In the genomic region with DNA sequence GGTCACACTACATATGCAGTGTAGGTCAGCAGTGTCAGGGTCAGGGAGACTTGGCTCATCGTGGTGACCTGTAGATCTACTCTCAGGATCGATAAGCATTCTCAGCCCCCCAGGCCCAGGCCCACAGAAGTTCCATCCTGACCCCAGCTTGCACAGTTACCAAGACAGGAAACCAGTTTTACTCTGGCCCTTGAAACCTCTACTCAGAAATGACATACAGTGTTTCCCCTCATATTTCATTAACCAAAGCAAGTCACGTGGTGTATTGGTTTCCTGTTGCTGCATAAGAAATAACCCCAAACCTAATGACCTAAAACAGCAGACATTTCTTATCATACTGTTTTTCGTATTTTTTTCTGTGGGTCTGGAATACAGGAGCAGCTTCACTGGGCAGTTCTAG, we compare ENCODE assay signal across 11 cellular contexts.
A peak's percentile ranks its signal among the peaks of the same experiment; 100 is the strongest.
DNase-seq lines count a peak whose midpoint lies in the region; ATAC-seq, FAIRE-seq and TF ChIP-seq lines count a peak whose summit lies in the region.
"Had no signal": no experiment of that assay in that cellular context is flagged by ENCODE, and none has a peak within 500 bp of the region (broad histone marks: within the 10 kb centered on the region; RNA-seq: fewer than 3 reads in every experiment).

No MANE protein-coding gene starts in this region.

- H3K9ac ChIP-seq in K562 (ENCODE audit: insufficient read depth in 1 of 2, low read depth in 2 of 2, low read length in 2 of 2) = no peak overlapping the region

- 0% methylated on average over 4 of the region's 4 CpGs for WGBS in K562 (ENCODE audit: insufficient coverage, low coverage, missing lambda C conversion rate)

- POLR2A ChIA-PET in K562 (lab: Yijun Ruan, JAX) = interaction anchor here (0.5 kb wide), 1 partner anchor 20 kb away, joined by 3 read pairs; no protein-coding TSS in a partner anchor

- H3K4me1 ChIP-seq in K562 (replicated peaks in 1 of 2; ENCODE audit: control insufficient read depth in 2 of 2, insufficient read depth in 2 of 2, low read length in 2 of 2) (no peaks in the 10 kb centered on the region), left lung (peaks cover 3 to 40% of the 10 kb centered on the region in 2 donors)

- no peak for FAIRE-seq in K562 (lab: Jason Lieb, UNC)
- FAIRE-seq: kidney had no signal

- no peak for TF ChIP-seq RAD21 in K562 (CRISPR knock-in tag; conservative IDR thresholded peaks at IDR 0.05 in 1 of 2, IDR thresholded peaks at IDR 0.05 in 1 of 2)

- in situ Hi-C loops in K562 (cut with MboI) = loop anchor here (10.0 kb wide), 1 partner anchor 289 kb away; no protein-coding TSS in a partner anchor

- H3K9me3 ChIP-seq in K562 (replicated peaks; ENCODE audit: control insufficient read depth, insufficient read depth, low read depth, low read length) (no peaks in the 10 kb centered on the region), left lung (no peaks in the 10 kb centered on the region)
- H3K9me3 ChIP-seq: tibial nerve had no signal

- no peaks in the 10 kb centered on the region for H3K9me1 ChIP-seq in K562 (ENCODE audit: control insufficient read depth, insufficient read depth, low read length)

- no peak overlapping the region for H3K4me2 ChIP-seq in K562 (ENCODE audit: insufficient read depth, low read length)

- BruUV-seq in K562 (replicated peaks; lab: Mats Ljungman, UMichigan) = no TSS peak

- no peak overlapping the region for H2AFZ ChIP-seq in K562 (ENCODE audit: low read depth, low read length)

- H3K27me3 ChIP-seq in K562 (ENCODE audit: control insufficient read depth in 2 of 2, insufficient read depth in 2 of 2, low read length in 2 of 2) (peaks cover 0 to 5% of the 10 kb centered on the region in 2 experiments; a peak in 2 of 5 replicates), left lung (no peaks in the 10 kb centered on the region)
- H3K27me3 ChIP-seq: tibial nerve had no signal

- no peaks in the 10 kb centered on the region for H3K36me3 ChIP-seq in K562 (ENCODE audit: control insufficient read depth, insufficient read depth, low read length)
- peaks cover 0 to 16% of the 10 kb centered on the region in 2 donors for H3K36me3 ChIP-seq in left lung

- no peak for TF ChIP-seq POLR2A in K562 (conservative IDR thresholded peaks at IDR 0.05)

- no peak for TF ChIP-seq EP300 in K562 (IDR thresholded peaks at IDR 0.05; ENCODE audit: low read length)

- CTCF ChIA-PET in K562 (lab: Yijun Ruan, JAX; ENCODE audit: low intra/inter-chr PET ratio) = no interaction called here

- no peaks in the 10 kb centered on the region for H3K79me2 ChIP-seq in K562 (ENCODE audit: control insufficient read depth, insufficient read depth, low read length)

- intact Hi-C loops in K562 (cut with micrococcal nuclease) = loop anchor here (2.0 to 10.0 kb wide), 4 partner anchors 132 to 619 kb away; no protein-coding TSS in a partner anchor
- intact Hi-C loops in left lung (cut with DNase I) = no loop called here

- ATAC-seq in GM18498 (IDR thresholded peaks at IDR 0.05; ENCODE audit: unreplicated experiment) (peak; percentile 72), HG03442 (IDR thresholded peaks at IDR 0.05; ENCODE audit: unreplicated experiment) (peak; percentile 74), K562 (no peak), left lung (no peak)

- H3K4me3 ChIP-seq in K562 = no peak overlapping the region
- no peak overlapping the region for H3K4me3 ChIP-seq in left lung
- H3K4me3 ChIP-seq: tibial nerve had no signal

- TF ChIP-seq CTCF in GM20000 (IDR thresholded peaks at IDR 0.05; ENCODE audit: extremely low read depth, missing control alignments) (no peak), K562 (IDR thresholded peaks at IDR 0.05 in 2 of 3, conservative IDR thresholded peaks at IDR 0.05 in 1 of 3; ENCODE audit: insufficient read depth in 2 of 3, low read depth in 1 of 3, low read length in 3 of 3) (no peak), left lung (IDR thresholded peaks at IDR 0.05) (no peak)

- no peak overlapping the region for H3K27ac ChIP-seq in K562 (ENCODE audit: extremely low read depth, low read depth, low read length)
- peak overlapping the region in 1 of 2 donors; percentile 75 for H3K27ac ChIP-seq in left lung
- H3K27ac ChIP-seq: tibial nerve had no signal

- DNase-seq in GM20000 (ENCODE audit: low spot score) = peak; percentile 37
- DNase-seq in K562 (ENCODE audit: extremely low read depth in 1 of 4, low spot score in 3 of 4) = no peak
- no peak for DNase-seq in NCI-H1694 treated with DMSO at 0.1 percent for 48 hours (lab: John Stamatoyannopoulos, UW)
- DNase-seq in SIG-M5 treated with dmso at 0.1 percent for 504 hours (lab: John Stamatoyannopoulos, UW; ENCODE audit: unreplicated experiment) = no peak
- no peak for DNase-seq in stimulated activated CD4-positive, alpha-beta T cell treated with anti-CD3 and anti-CD28 coated beads, Interleukin-12 subunit alpha, Interleukin-12 subunit beta, amount 100 ng/mL, for 4 hours
- no peak for DNase-seq in left lung
- DNase-seq: kidney, NCI-H1417 had no signal

- no peaks in the 10 kb centered on the region; the same call in 1 of the 2 replicates for H4K20me1 ChIP-seq in K562 (replicated peaks; ENCODE audit: control insufficient read depth, insufficient read depth, low read length)

TF ChIP-seq in K562, 482 proteins besides CTCF, POLR2A, EP300 and RAD21 (continues in another document):
- TF ChIP-seq, protein P1, sequence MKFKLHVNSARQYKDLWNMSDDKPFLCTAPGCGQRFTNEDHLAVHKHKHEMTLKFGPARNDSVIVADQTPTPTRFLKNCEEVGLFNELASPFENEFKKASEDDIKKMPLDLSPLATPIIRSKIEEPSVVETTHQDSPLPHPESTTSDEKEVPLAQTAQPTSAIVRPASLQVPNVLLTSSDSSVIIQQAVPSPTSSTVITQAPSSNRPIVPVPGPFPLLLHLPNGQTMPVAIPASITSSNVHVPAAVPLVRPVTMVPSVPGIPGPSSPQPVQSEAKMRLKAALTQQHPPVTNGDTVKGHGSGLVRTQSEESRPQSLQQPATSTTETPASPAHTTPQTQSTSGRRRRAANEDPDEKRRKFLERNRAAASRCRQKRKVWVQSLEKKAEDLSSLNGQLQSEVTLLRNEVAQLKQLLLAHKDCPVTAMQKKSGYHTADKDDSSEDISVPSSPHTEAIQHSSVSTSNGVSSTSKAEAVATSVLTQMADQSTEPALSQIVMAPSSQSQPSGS (CRISPR knock-in tag; IDR thresholded peaks at IDR 0.05) = no peak
- TF ChIP-seq SRSF9 (IDR thresholded peaks at IDR 0.05; ENCODE audit: borderline replicate concordance, low read depth, low read length) (no peak), ARNT (IDR thresholded peaks at IDR 0.05) (no peak), MCM3 (IDR thresholded peaks at IDR 0.05) (no peak), RBM25 (IDR thresholded peaks at IDR 0.05; ENCODE audit: low read depth, low read length, severe bottlenecking) (no peak), ZFP36 (IDR thresholded peaks at IDR 0.05; ENCODE audit: low read depth, low read length, partially characterized antibody) (no peak), NUFIP1 (IDR thresholded peaks at IDR 0.05; ENCODE audit: partially characterized antibody) (no peak), TAF9B (IDR thresholded peaks at IDR 0.05; ENCODE audit: partially characterized antibody) (no peak), SMAD1 (IDR thresholded peaks at IDR 0.05; ENCODE audit: low read depth, low read length, partially characterized antibody) (no peak), ZNF75A (CRISPR knock-in tag; IDR thresholded peaks at IDR 0.05) (no peak), NCOA1 (IDR thresholded peaks at IDR 0.05; ENCODE audit: low read depth) (no peak), TEAD4 (IDR thresholded peaks at IDR 0.05; ENCODE audit: low read length) (no peak), TEAD4 (CRISPR knock-in tag; IDR thresholded peaks at IDR 0.05; ENCODE audit: borderline replicate concordance) (no peak), YBX1 (IDR thresholded peaks at IDR 0.05) (no peak)
- TF ChIP-seq, protein P2, sequence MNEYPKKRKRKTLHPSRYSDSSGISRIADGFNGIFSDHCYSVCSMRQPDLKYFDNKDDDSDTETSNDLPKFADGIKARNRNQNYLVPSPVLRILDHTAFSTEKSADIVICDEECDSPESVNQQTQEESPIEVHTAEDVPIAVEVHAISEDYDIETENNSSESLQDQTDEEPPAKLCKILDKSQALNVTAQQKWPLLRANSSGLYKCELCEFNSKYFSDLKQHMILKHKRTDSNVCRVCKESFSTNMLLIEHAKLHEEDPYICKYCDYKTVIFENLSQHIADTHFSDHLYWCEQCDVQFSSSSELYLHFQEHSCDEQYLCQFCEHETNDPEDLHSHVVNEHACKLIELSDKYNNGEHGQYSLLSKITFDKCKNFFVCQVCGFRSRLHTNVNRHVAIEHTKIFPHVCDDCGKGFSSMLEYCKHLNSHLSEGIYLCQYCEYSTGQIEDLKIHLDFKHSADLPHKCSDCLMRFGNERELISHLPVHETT (CRISPR knock-in tag; conservative IDR thresholded peaks at IDR 0.05 in 1 of 2, IDR thresholded peaks at IDR 0.05 in 1 of 2) = no peak
- TF ChIP-seq, protein P3, sequence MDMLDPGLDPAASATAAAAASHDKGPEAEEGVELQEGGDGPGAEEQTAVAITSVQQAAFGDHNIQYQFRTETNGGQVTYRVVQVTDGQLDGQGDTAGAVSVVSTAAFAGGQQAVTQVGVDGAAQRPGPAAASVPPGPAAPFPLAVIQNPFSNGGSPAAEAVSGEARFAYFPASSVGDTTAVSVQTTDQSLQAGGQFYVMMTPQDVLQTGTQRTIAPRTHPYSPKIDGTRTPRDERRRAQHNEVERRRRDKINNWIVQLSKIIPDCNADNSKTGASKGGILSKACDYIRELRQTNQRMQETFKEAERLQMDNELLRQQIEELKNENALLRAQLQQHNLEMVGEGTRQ (CRISPR knock-in tag; IDR thresholded peaks at IDR 0.05) = 0 out of 2 replicates have a peak, but pooled peaks have one; percentile 4
- TF ChIP-seq, protein P4, sequence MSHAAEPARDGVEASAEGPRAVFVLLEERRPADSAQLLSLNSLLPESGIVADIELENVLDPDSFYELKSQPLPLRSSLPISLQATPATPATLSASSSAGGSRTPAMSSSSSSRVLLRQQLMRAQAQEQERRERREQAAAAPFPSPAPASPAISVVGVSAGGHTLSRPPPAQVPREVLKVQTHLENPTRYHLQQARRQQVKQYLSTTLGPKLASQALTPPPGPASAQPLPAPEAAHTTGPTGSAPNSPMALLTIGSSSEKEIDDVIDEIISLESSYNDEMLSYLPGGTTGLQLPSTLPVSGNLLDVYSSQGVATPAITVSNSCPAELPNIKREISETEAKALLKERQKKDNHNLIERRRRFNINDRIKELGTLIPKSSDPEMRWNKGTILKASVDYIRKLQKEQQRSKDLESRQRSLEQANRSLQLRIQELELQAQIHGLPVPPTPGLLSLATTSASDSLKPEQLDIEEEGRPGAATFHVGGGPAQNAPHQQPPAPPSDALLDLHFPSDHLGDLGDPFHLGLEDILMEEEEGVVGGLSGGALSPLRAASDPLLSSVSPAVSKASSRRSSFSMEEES (CRISPR knock-in tag; IDR thresholded peaks at IDR 0.05) = peak; percentile 73

Comparison
In these comparisons a context has a peak if more than half of its experiments do, and no peak if none do; other contexts are left out.
1. ATAC-seq: peak in GM18498 (single experiment) and HG03442 (single experiment); none in K562 (single experiment) and left lung (single experiment).